Comparison of ENCODE assay signal across 1 cellular context in the genomic region with DNA sequence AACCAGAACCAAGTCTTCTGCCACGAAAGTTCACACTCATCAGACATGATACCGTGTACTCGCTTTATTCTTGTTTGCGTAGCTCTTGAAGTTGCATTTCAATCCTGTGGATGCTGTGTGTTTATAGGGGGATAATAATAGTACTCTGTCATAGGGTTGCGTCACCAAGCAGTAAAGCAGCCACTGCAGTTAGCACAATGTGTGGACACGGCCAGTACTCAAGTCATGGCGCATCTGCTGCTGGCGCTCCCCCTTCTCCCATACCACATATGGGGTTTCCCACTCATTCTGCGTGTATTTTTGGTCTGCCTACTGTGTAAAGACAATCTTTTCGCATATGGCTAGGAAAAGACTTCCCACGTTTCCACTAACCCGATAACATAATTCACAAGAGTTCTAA.
TF ChIP-seq lines count a peak whose summit lies in the region.

No MANE protein-coding gene starts in this region.

TF ChIP-seq in K562, 482 proteins besides CTCF, POLR2A, EP300 and RAD21 (continued from another document):
- TF ChIP-seq, protein P1, sequence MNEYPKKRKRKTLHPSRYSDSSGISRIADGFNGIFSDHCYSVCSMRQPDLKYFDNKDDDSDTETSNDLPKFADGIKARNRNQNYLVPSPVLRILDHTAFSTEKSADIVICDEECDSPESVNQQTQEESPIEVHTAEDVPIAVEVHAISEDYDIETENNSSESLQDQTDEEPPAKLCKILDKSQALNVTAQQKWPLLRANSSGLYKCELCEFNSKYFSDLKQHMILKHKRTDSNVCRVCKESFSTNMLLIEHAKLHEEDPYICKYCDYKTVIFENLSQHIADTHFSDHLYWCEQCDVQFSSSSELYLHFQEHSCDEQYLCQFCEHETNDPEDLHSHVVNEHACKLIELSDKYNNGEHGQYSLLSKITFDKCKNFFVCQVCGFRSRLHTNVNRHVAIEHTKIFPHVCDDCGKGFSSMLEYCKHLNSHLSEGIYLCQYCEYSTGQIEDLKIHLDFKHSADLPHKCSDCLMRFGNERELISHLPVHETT (CRISPR knock-in tag; conservative IDR thresholded peaks at IDR 0.05 in 1 of 2, IDR thresholded peaks at IDR 0.05 in 1 of 2) = no peak
- peak; percentile 69 for TF ChIP-seq CEBPB (tag; IDR thresholded peaks at IDR 0.05)
- TF ChIP-seq, protein P2, sequence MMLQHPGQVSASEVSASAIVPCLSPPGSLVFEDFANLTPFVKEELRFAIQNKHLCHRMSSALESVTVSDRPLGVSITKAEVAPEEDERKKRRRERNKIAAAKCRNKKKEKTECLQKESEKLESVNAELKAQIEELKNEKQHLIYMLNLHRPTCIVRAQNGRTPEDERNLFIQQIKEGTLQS (IDR thresholded peaks at IDR 0.05) = peak; percentile 41
- TF ChIP-seq, protein P2 (CRISPR knock-in tag; conservative IDR thresholded peaks at IDR 0.05) = no peak
- no peak for TF ChIP-seq ELF1 (tag; IDR thresholded peaks at IDR 0.05)
- no peak for TF ChIP-seq KAT2B (IDR thresholded peaks at IDR 0.05; ENCODE audit: low read depth, low read length)
- no peak for TF ChIP-seq ETV6 (IDR thresholded peaks at IDR 0.05; ENCODE audit: borderline replicate concordance in 1 of 2, low read depth in 2 of 2, low read length in 1 of 2)
- TF ChIP-seq ETV6 (CRISPR knock-in tag; IDR thresholded peaks at IDR 0.05; ENCODE audit: borderline replicate concordance) = no peak
- TF ChIP-seq MBD2 (IDR thresholded peaks at IDR 0.05; ENCODE audit: borderline replicate concordance, low read depth) = no peak
- 0 out of 2 replicates have a peak, but pooled peaks have one; percentile 34 for TF ChIP-seq CEBPG (CRISPR knock-in tag; IDR thresholded peaks at IDR 0.05)
- TF ChIP-seq CEBPG (tag; conservative IDR thresholded peaks at IDR 0.05 in 1 of 2, IDR thresholded peaks at IDR 0.05 in 1 of 2) = peak in 1 of 2 experiments; percentile 17; a peak in 1 of 4 replicates
- TF ChIP-seq, protein P3, sequence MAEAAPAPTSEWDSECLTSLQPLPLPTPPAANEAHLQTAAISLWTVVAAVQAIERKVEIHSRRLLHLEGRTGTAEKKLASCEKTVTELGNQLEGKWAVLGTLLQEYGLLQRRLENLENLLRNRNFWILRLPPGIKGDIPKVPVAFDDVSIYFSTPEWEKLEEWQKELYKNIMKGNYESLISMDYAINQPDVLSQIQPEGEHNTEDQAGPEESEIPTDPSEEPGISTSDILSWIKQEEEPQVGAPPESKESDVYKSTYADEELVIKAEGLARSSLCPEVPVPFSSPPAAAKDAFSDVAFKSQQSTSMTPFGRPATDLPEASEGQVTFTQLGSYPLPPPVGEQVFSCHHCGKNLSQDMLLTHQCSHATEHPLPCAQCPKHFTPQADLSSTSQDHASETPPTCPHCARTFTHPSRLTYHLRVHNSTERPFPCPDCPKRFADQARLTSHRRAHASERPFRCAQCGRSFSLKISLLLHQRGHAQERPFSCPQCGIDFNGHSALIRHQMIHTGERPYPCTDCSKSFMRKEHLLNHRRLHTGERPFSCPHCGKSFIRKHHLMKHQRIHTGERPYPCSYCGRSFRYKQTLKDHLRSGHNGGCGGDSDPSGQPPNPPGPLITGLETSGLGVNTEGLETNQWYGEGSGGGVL (CRISPR knock-in tag; IDR thresholded peaks at IDR 0.05) = no peak
- TF ChIP-seq, protein P4, sequence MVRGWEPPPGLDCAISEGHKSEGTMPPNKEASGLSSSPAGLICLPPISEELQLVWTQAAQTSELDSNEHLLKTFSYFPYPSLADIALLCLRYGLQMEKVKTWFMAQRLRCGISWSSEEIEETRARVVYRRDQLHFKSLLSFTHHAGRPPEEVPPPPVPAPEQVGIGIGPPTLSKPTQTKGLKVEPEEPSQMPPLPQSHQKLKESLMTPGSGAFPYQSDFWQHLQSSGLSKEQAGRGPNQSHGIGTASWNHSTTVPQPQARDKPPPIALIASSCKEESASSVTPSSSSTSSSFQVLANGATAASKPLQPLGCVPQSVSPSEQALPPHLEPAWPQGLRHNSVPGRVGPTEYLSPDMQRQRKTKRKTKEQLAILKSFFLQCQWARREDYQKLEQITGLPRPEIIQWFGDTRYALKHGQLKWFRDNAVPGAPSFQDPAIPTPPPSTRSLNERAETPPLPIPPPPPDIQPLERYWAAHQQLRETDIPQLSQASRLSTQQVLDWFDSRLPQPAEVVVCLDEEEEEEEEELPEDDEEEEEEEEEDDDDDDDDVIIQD (CRISPR knock-in tag; IDR thresholded peaks at IDR 0.05) = no peak
TF ChIP-seq in K562: peak in this region for 4.
